24 cellular contexts compared by ENCODE assay signal in genomic region chr1:43011020-43011419, GRCh38.
"Had no signal": no experiment of that assay in that cellular context is flagged by ENCODE, and none has a peak within 500 bp of the region (broad histone marks: within the 10 kb centered on the region; RNA-seq: fewer than 3 reads in every experiment).

No MANE protein-coding gene starts in this region.

- H3K4me1 ChIP-seq: colonic mucosa, left lung, lower lobe of right lung, psoas muscle, right atrium auricular region had no signal

- DNase-seq: activated CD4-positive, alpha-beta T cell treated with anti-CD3 and anti-CD28 coated beads for 36 hours; activated CD4-positive, CD25-positive, alpha-beta regulatory T cell; activated CD8-positive, alpha-beta memory T cell treated with anti-CD3 and anti-CD28 coated beads, Interleukin-2, amount 10 ng/mL, durations not matched to agents 7 days and 5 days; activated CD8-positive, alpha-beta T cell treated with anti-CD3 and anti-CD28 coated beads, Interleukin-2, amount 10 ng/mL, durations not matched to agents 7 days and 5 days; activated naive CD4-positive, alpha-beta T cell treated with Interleukin-2 at 50 U/mL for 16 hours; activated T-cell treated with anti-CD3 and anti-CD28 coated beads, Interleukin-2, amount 50 U/mL, for 48 hours; anterior cingulate cortex; colonic mucosa; effector CD8-positive, alpha-beta T cell; left lung; lower lobe of right lung; mesenchymal stem cell; mucosa of descending colon; nucleus accumbens; psoas muscle; stimulated activated CD4-positive, alpha-beta T cell treated with anti-CD3 and anti-CD28 coated beads, Interleukin-15, amount 100 ng/mL, for 24 hours; stimulated activated CD4-positive, alpha-beta T cell treated with anti-CD3 and anti-CD28 coated beads, Interleukin-2, amount 100 ng/mL, for 24 hours; stimulated activated naive CD4-positive, alpha-beta T cell treated with Interleukin-2 at 50 U/mL for 16 hours; T-helper 2 cell had no signal

- H3K9me3 ChIP-seq: colonic mucosa, left lung, lower lobe of right lung, mucosa of descending colon, psoas muscle, right atrium auricular region, tibial nerve, vagina had no signal

- H2AFZ ChIP-seq: parathyroid adenoma had no signal

- H3K27me3 ChIP-seq: vagina had no signal

- H3K4me3 ChIP-seq: colonic mucosa, left lung, lower lobe of right lung, mucosa of descending colon, psoas muscle, right atrium auricular region, tibial nerve, vagina had no signal

- H3K9ac ChIP-seq: parathyroid adenoma had no signal

- H3K36me3 ChIP-seq: colonic mucosa, left lung, lower lobe of right lung, right atrium auricular region, tibial nerve, vagina had no signal

- H3K27ac ChIP-seq: colonic mucosa, epithelial cell of prostate, left lung, lower lobe of right lung, parathyroid adenoma, psoas muscle, right atrium auricular region, tibial nerve had no signal

- H3K79me2 ChIP-seq: parathyroid adenoma had no signal

- ATAC-seq: activated CD4-positive, alpha-beta T cell treated with anti-CD3 and anti-CD28 coated beads for 36 hours; activated CD8-positive, alpha-beta memory T cell treated with anti-CD3 and anti-CD28 coated beads, Interleukin-2, amount 10 ng/mL, durations not matched to agents 7 days and 5 days; activated CD8-positive, alpha-beta T cell treated with anti-CD3 and anti-CD28 coated beads, Interleukin-2, amount 10 ng/mL, durations not matched to agents 7 days and 5 days; left lung; lower lobe of right lung; mucosa of descending colon; psoas muscle had no signal
